Comparison of ENCODE assay signal across 8 cellular contexts in genomic region chr11:22539851-22540376, GRCh38.
DNase-seq lines count a peak whose midpoint lies in the region; ATAC-seq and TF ChIP-seq lines count a peak whose summit lies in the region.

No MANE protein-coding gene starts in this region.

- H3K36me3 Mint-ChIP-seq in progenitor cell of endocrine pancreas (ENCODE audit: insufficient read depth): no peaks in the 10 kb centered on the region
- H3K36me3 Mint-ChIP-seq in activated CD4-positive, alpha-beta T cell treated with anti-CD3 and anti-CD28 coated beads for 36 hours (ENCODE audit: low read depth): no peaks in the 10 kb centered on the region
- no peaks in the 10 kb centered on the region for H3K36me3 Mint-ChIP-seq in activated T-cell treated with anti-CD3 and anti-CD28 coated beads, Interleukin-2, amount 50 U/mL, for 24 hours (ENCODE audit: low read depth)

- no peaks in the 10 kb centered on the region for H3K4me1 Mint-ChIP-seq in progenitor cell of endocrine pancreas (ENCODE audit: low read depth)
- no peaks in the 10 kb centered on the region for H3K4me1 Mint-ChIP-seq in activated CD4-positive, alpha-beta T cell treated with anti-CD3 and anti-CD28 coated beads for 36 hours
- no peaks in the 10 kb centered on the region for H3K4me1 Mint-ChIP-seq in activated T-cell treated with anti-CD3 and anti-CD28 coated beads, Interleukin-2, amount 50 U/mL, for 24 hours (ENCODE audit: low read depth)

- intact Hi-C loops in activated CD4-positive, alpha-beta T cell treated with anti-CD3 and anti-CD28 coated beads for 36 hours (cut with DNase I, micrococcal nuclease): loop anchor here in 1 of 2 experiments (2.0 kb wide), 1 partner anchor 207 kb away; no protein-coding TSS in a partner anchor

- POLR2A ChIA-PET in activated CD4-positive, alpha-beta T cell treated with anti-CD3 and anti-CD28 coated beads for 36 hours (lab: Charles Lee): no interaction called here

- TF ChIP-seq CTCF in GM12874 (IDR thresholded peaks at IDR 0.05; ENCODE audit: insufficient read depth, low read depth, low read length): peak; percentile 25; the same call in 1 of the 2 replicates
- TF ChIP-seq CTCF in progenitor cell of endocrine pancreas (IDR thresholded peaks at IDR 0.05; ENCODE audit: unreplicated experiment): peak; percentile 58

- no peaks in the 10 kb centered on the region for H3K9me3 Mint-ChIP-seq in progenitor cell of endocrine pancreas (ENCODE audit: low read depth)
- no peaks in the 10 kb centered on the region for H3K9me3 Mint-ChIP-seq in activated CD4-positive, alpha-beta T cell treated with anti-CD3 and anti-CD28 coated beads for 36 hours (ENCODE audit: low read depth)
- H3K9me3 Mint-ChIP-seq in activated T-cell treated with anti-CD3 and anti-CD28 coated beads, Interleukin-2, amount 50 U/mL, for 24 hours: no peaks in the 10 kb centered on the region

- H3K27me3 Mint-ChIP-seq in progenitor cell of endocrine pancreas: no peaks in the 10 kb centered on the region
- peaks cover 12% of the 10 kb centered on the region for H3K27me3 Mint-ChIP-seq in activated CD4-positive, alpha-beta T cell treated with anti-CD3 and anti-CD28 coated beads for 36 hours
- peaks cover 20% of the 10 kb centered on the region for H3K27me3 Mint-ChIP-seq in activated T-cell treated with anti-CD3 and anti-CD28 coated beads, Interleukin-2, amount 50 U/mL, for 24 hours

- H3K27ac Mint-ChIP-seq in progenitor cell of endocrine pancreas: no peak overlapping the region
- H3K27ac Mint-ChIP-seq in activated CD4-positive, alpha-beta T cell treated with anti-CD3 and anti-CD28 coated beads for 36 hours: no peak overlapping the region
- no peak overlapping the region for H3K27ac Mint-ChIP-seq in activated T-cell treated with anti-CD3 and anti-CD28 coated beads, Interleukin-2, amount 50 U/mL, for 24 hours

- CTCF ChIA-PET in activated CD4-positive, alpha-beta T cell treated with anti-CD3 and anti-CD28 coated beads for 36 hours (lab: Charles Lee): interaction anchor here (1.2 to 1.4 kb wide), 4 partner anchors 9 to 204 kb away, joined by 3 to 4 read pairs (median 4); no protein-coding TSS in a partner anchor

- peak; percentile 72 for DNase-seq in NCI-H1694 (lab: John Stamatoyannopoulos, UW)
- DNase-seq in dedifferentiated amniotic fluid mesenchymal stem cell (ENCODE audit: extremely low spot score): peak; percentile 74
- DNase-seq in progenitor cell of endocrine pancreas (ENCODE audit: low spot score, unreplicated experiment): no peak
- DNase-seq in activated CD4-positive, alpha-beta T cell treated with anti-CD3 and anti-CD28 coated beads for 36 hours: no peak
- DNase-seq in activated CD4-positive, alpha-beta T cell treated with anti-CD3 and anti-CD28 coated beads for 48 hours: no peak
- no peak for DNase-seq in NCI-H128 (lab: John Stamatoyannopoulos, UW; ENCODE audit: unreplicated experiment)
- no peak for DNase-seq in activated T-cell treated with anti-CD3 and anti-CD28 coated beads, Interleukin-2, amount 50 U/mL, for 24 hours

- no peak for ATAC-seq in activated CD4-positive, alpha-beta T cell treated with anti-CD3 and anti-CD28 coated beads for 36 hours

- H3K4me3 Mint-ChIP-seq in progenitor cell of endocrine pancreas (ENCODE audit: low read depth): no peak overlapping the region
- H3K4me3 Mint-ChIP-seq in activated CD4-positive, alpha-beta T cell treated with anti-CD3 and anti-CD28 coated beads for 36 hours: no peak overlapping the region
- H3K4me3 Mint-ChIP-seq in activated T-cell treated with anti-CD3 and anti-CD28 coated beads, Interleukin-2, amount 50 U/mL, for 24 hours: no peak overlapping the region

Comparison
In these comparisons a context has a peak if more than half of its experiments do, and no peak if none do; other contexts are left out.
1. DNase-seq: peak in NCI-H1694 (single experiment) and dedifferentiated amniotic fluid mesenchymal stem cell (single experiment); none in progenitor cell of endocrine pancreas (single experiment), activated CD4-positive, alpha-beta T cell treated with anti-CD3 and anti-CD28 coated beads for 36 hours (single experiment), activated CD4-positive, alpha-beta T cell treated with anti-CD3 and anti-CD28 coated beads for 48 hours (single experiment), NCI-H128 (single experiment) and activated T-cell treated with anti-CD3 and anti-CD28 coated beads, Interleukin-2, amount 50 U/mL, for 24 hours (single experiment).